Comparison of ENCODE assay signal across 8 cellular contexts in genomic region chr17:5584971-5585794, GRCh38. TPM values are rescaled to one million over a fixed set of nuclear protein-coding genes. Genes with fewer than 3 reads are reported as not detected.
A peak's percentile ranks its signal among the peaks of the same experiment; 100 is the strongest.
DNase-seq lines count a peak whose midpoint lies in the region; ATAC-seq and TF ChIP-seq lines count a peak whose summit lies in the region.

No MANE protein-coding gene starts in this region.

- ATAC-seq in activated T-cell treated with anti-CD3 and anti-CD28 coated beads, Interleukin-2, amount 50 U/mL, for 4 hours: no peak
- ATAC-seq in HG03039 (IDR thresholded peaks at IDR 0.05; ENCODE audit: unreplicated experiment): no peak

- H3K27me3 Mint-ChIP-seq in activated T-cell treated with anti-CD3 and anti-CD28 coated beads, Interleukin-2, amount 50 U/mL, for 4 hours (ENCODE audit: low read depth): no peaks in the 10 kb centered on the region

- no peak for DNase-seq in activated T-cell treated with anti-CD3 and anti-CD28 coated beads, Interleukin-2, amount 50 U/mL, for 4 hours
- DNase-seq in activated T-cell treated with anti-CD3 and anti-CD28 coated beads, Interleukin-2, amount 50 U/mL, for 48 hours: no peak
- DNase-seq in iPS-NIHi7 (ENCODE audit: extremely low spot score) (peak; percentile 15), tibial nerve (ENCODE audit: low spot score in 2 of 2) (no peak)
- no peak for DNase-seq in stimulated activated naive CD4-positive, alpha-beta T cell treated with Interleukin-2 at 50 U/mL for 16 hours (lab: John Stamatoyannopoulos, UW)
- no peak for DNase-seq in stimulated activated CD4-positive, alpha-beta T cell treated with anti-CD3 and anti-CD28 coated beads, Interleukin-4, amount 100 ng/mL, for 1 hour

- H3K4me3 ChIP-seq in WI38 (ENCODE audit: low read depth, low read length) (peak overlapping the region; percentile 65), tibial nerve (no peak overlapping the region)

- H3K36me3 ChIP-seq in tibial nerve: peaks cover 0 to 5% (median 0%) of the 10 kb centered on the region in 3 donors

- H3K36me3 Mint-ChIP-seq in activated T-cell treated with anti-CD3 and anti-CD28 coated beads, Interleukin-2, amount 50 U/mL, for 4 hours (ENCODE audit: insufficient read depth): peaks cover 20% of the 10 kb centered on the region

- WGBS in tibial nerve, 2 donors: 74 to 80% methylated on average over 14 of the region's 14 CpGs

- H3K9me3 Mint-ChIP-seq in activated T-cell treated with anti-CD3 and anti-CD28 coated beads, Interleukin-2, amount 50 U/mL, for 4 hours: no peaks in the 10 kb centered on the region

- no peaks in the 10 kb centered on the region for H3K9me3 ChIP-seq in tibial nerve

- peaks cover 71% of the 10 kb centered on the region for H3K4me1 Mint-ChIP-seq in activated T-cell treated with anti-CD3 and anti-CD28 coated beads, Interleukin-2, amount 50 U/mL, for 4 hours (ENCODE audit: low read depth)

- TF ChIP-seq CTCF in WI38 (IDR thresholded peaks at IDR 0.05; ENCODE audit: low read depth, low read length) (no peak), tibial nerve (IDR thresholded peaks at IDR 0.05) (no peak)

- peak overlapping the region; percentile 95 for H3K4me3 Mint-ChIP-seq in activated T-cell treated with anti-CD3 and anti-CD28 coated beads, Interleukin-2, amount 50 U/mL, for 4 hours

- H3K27me3 ChIP-seq in tibial nerve: no peaks in the 10 kb centered on the region

- H3K4me1 ChIP-seq in tibial nerve: peaks cover 0 to 29% (median 18%) of the 10 kb centered on the region in 4 donors

- H3K27ac ChIP-seq in tibial nerve: peak overlapping the region in 3 of 4 donors; percentile 81 to 86 (median 82)

- no peak for TF ChIP-seq EP300 in tibial nerve (IDR thresholded peaks at IDR 0.05)

- no peak for TF ChIP-seq POLR2A in tibial nerve (IDR thresholded peaks at IDR 0.05)

RNA-seq across cellular contexts. Expression of gene NLRP1, which starts 0.9 kb away (rescaled TPM):
- 10 to 100 TPM; 13.0 to 14.9 (median 14.7) TPM for total RNA-seq in activated T-cell treated with anti-CD3 and anti-CD28 coated beads, Interleukin-2, amount 50 U/mL, for 4 hours
- total RNA-seq in tibial nerve: 10 to 100 TPM; 33.0 to 52.4 (median 36.6) TPM
